In the genomic region with DNA sequence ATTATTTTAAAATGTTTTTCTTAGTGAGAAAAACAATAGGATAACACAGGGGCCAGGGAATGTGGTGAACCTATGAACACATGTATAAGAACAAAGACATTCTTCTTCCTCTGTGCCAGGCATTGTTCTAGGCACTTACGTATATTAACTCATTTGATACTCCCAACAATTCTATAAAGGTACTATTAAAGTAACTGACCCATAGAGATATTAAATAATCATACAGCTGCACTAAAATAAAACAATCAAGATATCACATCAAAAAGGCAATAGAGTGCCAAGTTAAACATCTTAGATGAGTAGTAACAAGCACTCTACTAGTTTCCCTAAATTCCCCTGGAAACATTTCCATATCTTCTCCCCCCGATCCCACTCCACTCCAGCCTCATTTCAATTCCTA, we compare ENCODE assay signal across 24 cellular contexts.
"Had no signal": no experiment of that assay in that cellular context is flagged by ENCODE, and none has a peak within 500 bp of the region (broad histone marks: within the 10 kb centered on the region; RNA-seq: fewer than 3 reads in every experiment).

No MANE protein-coding gene starts in this region.

- H3K27ac ChIP-seq: left ventricle myocardium inferior, ovary, right atrium auricular region, right lobe of liver, stomach, testis, thyroid gland, vagina had no signal

- H3K36me3 Mint-ChIP-seq: mesothelial cell of epicardium had no signal

- H3K4me2 ChIP-seq: smooth muscle cell had no signal

- H3K9me3 ChIP-seq: left ventricle myocardium inferior, ovary, right atrium auricular region, right lobe of liver, stomach, testis, thyroid gland, transverse colon, upper lobe of left lung, vagina had no signal

- H3K27ac Mint-ChIP-seq: mesothelial cell of epicardium; naive thymus-derived CD4-positive, alpha-beta T cell; natural killer cell treated with Interleukin-12 subunit alpha and Interleukin-12 subunit beta and Interleukin-15 and Interleukin-18, amount 100 ng/mL, for 72 hours; progenitor cell of endocrine pancreas; stimulated activated naive B cell treated with anti-CD40 and anti-IgM and Interleukin-4, amounts not matched to agents 10 μg/mL and 1 μg/mL and 100 μg/mL, for 72 hours had no signal

- H3K27me3 Mint-ChIP-seq: naive thymus-derived CD4-positive, alpha-beta T cell; natural killer cell treated with Interleukin-12 subunit alpha and Interleukin-12 subunit beta and Interleukin-15 and Interleukin-18, amount 100 ng/mL, for 72 hours; progenitor cell of endocrine pancreas; stimulated activated naive B cell treated with anti-CD40 and anti-IgM and Interleukin-4, amounts not matched to agents 10 μg/mL and 1 μg/mL and 100 μg/mL, for 72 hours had no signal

- ATAC-seq: left cardiac atrium; naive thymus-derived CD4-positive, alpha-beta T cell; natural killer cell treated with Interleukin-12 subunit alpha and Interleukin-12 subunit beta and Interleukin-15 and Interleukin-18, amount 100 ng/mL, for 72 hours; stimulated activated naive B cell treated with anti-CD40 and anti-IgM and Interleukin-4, amounts not matched to agents 10 μg/mL and 1 μg/mL and 100 μg/mL, for 72 hours; stimulated activated naive CD8-positive, alpha-beta T cell treated with anti-CD3 and anti-CD28 coated beads, Interleukin-15, Interleukin-2, amounts not matched to agents 100 U/mL and 50 U/mL, for 24 hours had no signal

- H3K4me1 Mint-ChIP-seq: mesothelial cell of epicardium had no signal

- FAIRE-seq: keratinocyte had no signal

- H3K36me3 ChIP-seq: left ventricle myocardium inferior, ovary, right atrium auricular region, right lobe of liver, stomach, thyroid gland, transverse colon, upper lobe of left lung, vagina had no signal

- H3K27me3 ChIP-seq: ovary, right atrium auricular region, right lobe of liver, stomach, testis, thyroid gland, transverse colon, upper lobe of left lung, vagina had no signal

- H3K4me3 ChIP-seq: left ventricle myocardium inferior, lung, ovary, right atrium auricular region, right lobe of liver, smooth muscle cell, stomach, testis, thyroid gland, transverse colon, upper lobe of left lung, vagina had no signal

- H3K4me1 ChIP-seq: left ventricle myocardium inferior, right atrium auricular region, stomach, testis, thyroid gland, transverse colon had no signal

- DNase-seq: kidney glomerular epithelial cell; left cardiac atrium; left ventricle myocardium inferior; mesendoderm; naive thymus-derived CD4-positive, alpha-beta T cell; ovary; right lobe of liver; stimulated activated CD4-positive, alpha-beta T cell treated with anti-CD3 and anti-CD28 coated beads, Interleukin-2, amount 100 ng/mL, for 24 hours; stimulated activated CD4-positive, alpha-beta T cell treated with anti-CD3 and anti-CD28 coated beads, Interleukin-4, amount 100 ng/mL, for 1 hour; stimulated activated naive B cell treated with anti-CD40 and anti-IgM and Interleukin-4, amounts not matched to agents 10 μg/mL and 1 μg/mL and 100 μg/mL, for 72 hours; stimulated activated naive CD8-positive, alpha-beta T cell treated with anti-CD3 and anti-CD28 coated beads, Interleukin-15, Interleukin-2, amounts not matched to agents 100 U/mL and 50 U/mL, for 24 hours; stomach; testis; thyroid gland; transverse colon; upper lobe of left lung had no signal

- H3K4me3 Mint-ChIP-seq: mesothelial cell of epicardium; naive thymus-derived CD4-positive, alpha-beta T cell; natural killer cell treated with Interleukin-12 subunit alpha and Interleukin-12 subunit beta and Interleukin-15 and Interleukin-18, amount 100 ng/mL, for 72 hours; stimulated activated naive B cell treated with anti-CD40 and anti-IgM and Interleukin-4, amounts not matched to agents 10 μg/mL and 1 μg/mL and 100 μg/mL, for 72 hours had no signal
